18 cellular contexts compared by ENCODE assay signal in genomic region chr1:64828829-64829228, GRCh38.
DNase-seq lines count a peak whose midpoint lies in the region; ATAC-seq, FAIRE-seq and TF ChIP-seq lines count a peak whose summit lies in the region.
"Had no signal": no experiment of that assay in that cellular context is flagged by ENCODE, and none has a peak within 500 bp of the region (broad histone marks: within the 10 kb centered on the region; RNA-seq: fewer than 3 reads in every experiment).

No MANE protein-coding gene starts in this region.

- peak overlapping the region; percentile 5 for H3K4me3 Mint-ChIP-seq in activated naive CD4-positive, alpha-beta T cell treated with anti-CD3 and anti-CD28 coated beads for 36 hours
- H3K4me3 Mint-ChIP-seq in stimulated activated naive CD8-positive, alpha-beta T cell treated with anti-CD3 and anti-CD28 coated beads, Interleukin-15, Interleukin-2, amounts not matched to agents 100 ng/mL and 50 ng/mL, for 24 hours, result peak overlapping the region; percentile 14

- intact Hi-C loops in activated naive CD4-positive, alpha-beta T cell treated with anti-CD3 and anti-CD28 coated beads for 36 hours (cut with micrococcal nuclease), result loop anchor here (1.0 to 5.0 kb wide), 5 partner anchors 35 to 983 kb away; partner anchors contain the start of genes LEPR and LEPROT
- intact Hi-C loops in GM12878 (cut with micrococcal nuclease; ENCODE audit: unreplicated experiment) (no loop called here), lower lobe of right lung (cut with DNase I) (loop anchor here (10.0 kb wide), 1 partner anchor 564 kb away; no protein-coding TSS in a partner anchor)

- ATAC-seq in GM12878, result no peak; the same call in 2 of the 3 replicates
- ATAC-seq in SK-N-SH treated with all-trans-retinoic acid at 6 μM for 48 hours, result no peak
- ATAC-seq in lower lobe of right lung, result no peak
- ATAC-seq: gastroesophageal sphincter, PC-3 had no signal

- no peak for TF ChIP-seq EP300 in GM12878 (IDR thresholded peaks at IDR 0.05; ENCODE audit: borderline replicate concordance in 1 of 2, control insufficient read depth in 1 of 2, low read depth in 2 of 2, low read length in 2 of 2)

- in situ Hi-C loops in GM12878 (cut with MboI), result no loop called here

- TF ChIP-seq CTCF in Loucy (conservative IDR thresholded peaks at IDR 0.05; ENCODE audit: low read length) (no peak), GM12878 (IDR thresholded peaks at IDR 0.05 in 2 of 3, conservative IDR thresholded peaks at IDR 0.05 in 1 of 3; ENCODE audit: control insufficient read depth in 2 of 3, extremely low read depth in 1 of 3, insufficient read depth in 1 of 3, low read depth in 3 of 3, low read length in 3 of 3) (no peak), hepatocyte (IDR thresholded peaks at IDR 0.05; ENCODE audit: poor library complexity) (no peak), lower lobe of right lung (IDR thresholded peaks at IDR 0.05) (no peak)

- H3K36me3 Mint-ChIP-seq in activated naive CD4-positive, alpha-beta T cell treated with anti-CD3 and anti-CD28 coated beads for 36 hours (ENCODE audit: low read depth), result peaks cover 6% of the 10 kb centered on the region
- peaks cover 7% of the 10 kb centered on the region for H3K36me3 Mint-ChIP-seq in stimulated activated naive CD8-positive, alpha-beta T cell treated with anti-CD3 and anti-CD28 coated beads, Interleukin-15, Interleukin-2, amounts not matched to agents 100 ng/mL and 50 ng/mL, for 24 hours (ENCODE audit: low read depth)

- RAD21 ChIA-PET in GM12878 (lab: Charles Lee; ENCODE audit: unreplicated experiment), result no interaction called here

- peak overlapping the region; percentile 32 for H3K27ac Mint-ChIP-seq in activated naive CD4-positive, alpha-beta T cell treated with anti-CD3 and anti-CD28 coated beads for 36 hours
- H3K27ac Mint-ChIP-seq in stimulated activated naive CD8-positive, alpha-beta T cell treated with anti-CD3 and anti-CD28 coated beads, Interleukin-15, Interleukin-2, amounts not matched to agents 100 ng/mL and 50 ng/mL, for 24 hours, result peak overlapping the region; percentile 71

- no peak overlapping the region for H2AFZ ChIP-seq in Loucy (ENCODE audit: low read length)
- H2AFZ ChIP-seq in GM12878 (ENCODE audit: control insufficient read depth, low read depth, low read length), result no peak overlapping the region
- H2AFZ ChIP-seq in hepatocyte, result no peak overlapping the region

- no peak for TF ChIP-seq POLR2A in GM12878 (IDR thresholded peaks at IDR 0.05; ENCODE audit: low read depth, low read length)

- CTCF ChIA-PET in activated naive CD4-positive, alpha-beta T cell treated with anti-CD3 and anti-CD28 coated beads for 36 hours (lab: Charles Lee), result interaction anchor here (0.6 to 3.0 kb wide), 3 partner anchors 127 to 246 kb away, joined by 3 to 10 read pairs (median 6); no protein-coding TSS in a partner anchor
- CTCF ChIA-PET in GM12878 (lab: Yijun Ruan, JAX), result no interaction called here

- no peaks in the 10 kb centered on the region for H3K9me3 Mint-ChIP-seq in activated naive CD4-positive, alpha-beta T cell treated with anti-CD3 and anti-CD28 coated beads for 36 hours
- no peaks in the 10 kb centered on the region for H3K9me3 Mint-ChIP-seq in stimulated activated naive CD8-positive, alpha-beta T cell treated with anti-CD3 and anti-CD28 coated beads, Interleukin-15, Interleukin-2, amounts not matched to agents 100 ng/mL and 50 ng/mL, for 24 hours

- H3K4me1 ChIP-seq in Loucy (ENCODE audit: insufficient read depth, low read length, poor library complexity, severe bottlenecking) (peaks cover 12% of the 10 kb centered on the region), GM12878 (ENCODE audit: control insufficient read depth, insufficient read depth, low read length) (peaks cover 5% of the 10 kb centered on the region), hepatocyte (ENCODE audit: insufficient read depth) (peaks cover 3% of the 10 kb centered on the region), lower lobe of right lung (peaks cover 11% of the 10 kb centered on the region)
- H3K4me1 ChIP-seq: psoas muscle, uterus had no signal

- H3K27me3 ChIP-seq in Loucy (ENCODE audit: insufficient read depth, low read length, poor library complexity, severe bottlenecking), result no peaks in the 10 kb centered on the region
- H3K27me3 ChIP-seq in GM12878 (replicated peaks in 1 of 2; ENCODE audit: control insufficient read depth in 2 of 2, insufficient read depth in 2 of 2, low read length in 1 of 2), result no peaks in the 10 kb centered on the region
- no peaks in the 10 kb centered on the region for H3K27me3 ChIP-seq in hepatocyte
- H3K27me3 ChIP-seq in lower lobe of right lung (ENCODE audit: low read depth), result no peaks in the 10 kb centered on the region
- H3K27me3 ChIP-seq: gastroesophageal sphincter, uterus had no signal

- H3K4me3 ChIP-seq in Loucy (ENCODE audit: low read length, poor library complexity, severe bottlenecking) (peak overlapping the region; percentile 2), GM12878 (no peak overlapping the region), hepatocyte (no peak overlapping the region), lower lobe of right lung (no peak overlapping the region)
- H3K4me3 ChIP-seq: gastroesophageal sphincter, HAP-1, psoas muscle, uterus had no signal

- H3K9ac ChIP-seq in Loucy (ENCODE audit: low read depth, low read length, poor library complexity, severe bottlenecking) (peak overlapping the region; percentile 8), GM12878 (ENCODE audit: control insufficient read depth, insufficient read depth, low read length) (no peak overlapping the region)

- H3K9me2 ChIP-seq in Loucy (replicated peaks; ENCODE audit: low read depth, low read length), result no peaks in the 10 kb centered on the region
- no peaks in the 10 kb centered on the region for H3K9me2 ChIP-seq in hepatocyte (replicated peaks; ENCODE audit: insufficient read depth)

- WGBS in GM12878 (ENCODE audit: insufficient coverage, insufficient replicate concordance, low lambda C conversion rate, missing lambda C conversion rate), result 0% methylated on average over 1 of the region's 1 CpG
- WGBS in hepatocyte (ENCODE audit: low lambda C conversion rate, missing lambda C conversion rate), result 93% methylated on average over 1 of the region's 1 CpG

- H3K27ac ChIP-seq in GM12878 (ENCODE audit: control insufficient read depth, insufficient read depth), result no peak overlapping the region
- H3K27ac ChIP-seq in hepatocyte, result no peak overlapping the region
- H3K27ac ChIP-seq in lower lobe of right lung, result no peak overlapping the region
- H3K27ac ChIP-seq: gastroesophageal sphincter, uterus had no signal

- peaks cover 30% of the 10 kb centered on the region for H3K36me3 ChIP-seq in Loucy (ENCODE audit: insufficient read depth, low read length)
- peaks cover 0 to 4% of the 10 kb centered on the region in 2 experiments; a peak in 1 of 4 replicates for H3K36me3 ChIP-seq in GM12878 (ENCODE audit: control insufficient read depth in 2 of 2, insufficient read depth in 2 of 2, low read length in 1 of 2)
- no peaks in the 10 kb centered on the region for H3K36me3 ChIP-seq in hepatocyte (replicated peaks; ENCODE audit: insufficient read depth, low read depth)
- H3K36me3 ChIP-seq in lower lobe of right lung, result peaks cover 30% of the 10 kb centered on the region
- H3K36me3 ChIP-seq: uterus had no signal

- H4K20me1 ChIP-seq in Loucy (ENCODE audit: insufficient read depth, low read length, poor library complexity, severe bottlenecking), result no peaks in the 10 kb centered on the region
- no peaks in the 10 kb centered on the region for H4K20me1 ChIP-seq in GM12878 (ENCODE audit: control insufficient read depth, insufficient read depth)
- no peaks in the 10 kb centered on the region for H4K20me1 ChIP-seq in hepatocyte (ENCODE audit: insufficient read depth, poor library complexity, severe bottlenecking)

- H3K4me1 Mint-ChIP-seq in activated naive CD4-positive, alpha-beta T cell treated with anti-CD3 and anti-CD28 coated beads for 36 hours (ENCODE audit: low read depth), result peaks cover 49% of the 10 kb centered on the region
- H3K4me1 Mint-ChIP-seq in stimulated activated naive CD8-positive, alpha-beta T cell treated with anti-CD3 and anti-CD28 coated beads, Interleukin-15, Interleukin-2, amounts not matched to agents 100 ng/mL and 50 ng/mL, for 24 hours (ENCODE audit: low read depth), result peaks cover 47% of the 10 kb centered on the region

- POLR2A ChIA-PET in GM12878 (lab: Charles Lee), result no interaction called here

- TF ChIP-seq RAD21 in GM12878 (IDR thresholded peaks at IDR 0.05; ENCODE audit: insufficient read depth, low read depth, low read length), result no peak

- no TSS peak for BruUV-seq in GM12878 (replicated peaks; lab: Mats Ljungman, UMichigan)

- FAIRE-seq in GM12878 (lab: Jason Lieb, UNC), result no peak
- FAIRE-seq: astrocyte, HTR-8/SVneo had no signal

- H3F3A ChIP-seq in Loucy (ENCODE audit: low read depth), result 0 out of 2 replicates have a peak, but pooled peaks cover 6% of the 10 kb centered on the region

- H3K79me2 ChIP-seq in Loucy (ENCODE audit: insufficient read depth, low read length) (no peaks in the 10 kb centered on the region), GM12878 (ENCODE audit: control insufficient read depth, insufficient read depth, low read length) (no peaks in the 10 kb centered on the region), hepatocyte (no peaks in the 10 kb centered on the region)

- peak overlapping the region; percentile 16 for H3K4me2 ChIP-seq in Loucy (ENCODE audit: low read depth, low read length, poor library complexity, severe bottlenecking)
- no peak overlapping the region for H3K4me2 ChIP-seq in GM12878 (ENCODE audit: control insufficient read depth, insufficient read depth)
- no peak overlapping the region for H3K4me2 ChIP-seq in hepatocyte

- DNase-seq in activated naive CD4-positive, alpha-beta T cell treated with anti-CD3 and anti-CD28 coated beads for 36 hours, result no peak
- no peak for DNase-seq in activated naive CD4-positive, alpha-beta T cell treated with Interleukin-2 at 50 U/mL for 16 hours
- DNase-seq in GM12878 (ENCODE audit: low read depth, low spot score) (no peak), hepatocyte (ENCODE audit: low spot score) (no peak), lower lobe of right lung (no peak)
- DNase-seq: DMS153; effector CD4-positive, alpha-beta T cell; NCI-H1048; PC-3; psoas muscle; uterus had no signal

- SMC1A ChIA-PET in GM12878 (lab: Charles Lee; ENCODE audit: uncharacterized antibody, unreplicated experiment), result interaction anchor here (0.6 kb wide), 1 partner anchor 22 kb away, joined by 3 read pairs; no protein-coding TSS in a partner anchor

- H3K27me3 Mint-ChIP-seq in activated naive CD4-positive, alpha-beta T cell treated with anti-CD3 and anti-CD28 coated beads for 36 hours (ENCODE audit: low read depth), result no peaks in the 10 kb centered on the region
- H3K27me3 Mint-ChIP-seq in stimulated activated naive CD8-positive, alpha-beta T cell treated with anti-CD3 and anti-CD28 coated beads, Interleukin-15, Interleukin-2, amounts not matched to agents 100 ng/mL and 50 ng/mL, for 24 hours, result no peaks in the 10 kb centered on the region

- no peaks in the 10 kb centered on the region for H3K9me3 ChIP-seq in Loucy (ENCODE audit: insufficient read depth, low read depth, low read length)
- no peaks in the 10 kb centered on the region for H3K9me3 ChIP-seq in GM12878 (replicated peaks; ENCODE audit: control insufficient read depth, insufficient read depth, low read length)
- no peaks in the 10 kb centered on the region for H3K9me3 ChIP-seq in hepatocyte (ENCODE audit: low read depth)
- no peaks in the 10 kb centered on the region for H3K9me3 ChIP-seq in lower lobe of right lung
- H3K9me3 ChIP-seq: gastroesophageal sphincter, HAP-1, psoas muscle, uterus had no signal
